In genomic region chr16:28192811-28193529, GRCh38 we compare ENCODE assay signal across 8 cellular contexts. TPM values are rescaled to one million over a fixed set of nuclear protein-coding genes. Genes with fewer than 3 reads are reported as not detected.
DNase-seq lines count a peak whose midpoint lies in the region; ATAC-seq, FAIRE-seq and TF ChIP-seq lines count a peak whose summit lies in the region.

No MANE protein-coding gene starts in this region.

- TF ChIP-seq CTCF in CD14-positive monocyte (IDR thresholded peaks at IDR 0.05) = no peak
- no peak for TF ChIP-seq CTCF in pancreas (IDR thresholded peaks at IDR 0.05)
- no peak for TF ChIP-seq CTCF in left ventricle myocardium inferior (IDR thresholded peaks at IDR 0.05; ENCODE audit: borderline replicate concordance)

- intact Hi-C loops in CD14-positive monocyte (cut with micrococcal nuclease) = no loop called here
- intact Hi-C loops in pancreas (cut with DNase I) = no loop called here
- intact Hi-C loops in left ventricle myocardium inferior (cut with micrococcal nuclease) = no loop called here

- H3K36me3 Mint-ChIP-seq in CD14-positive monocyte = peaks cover 31 to 50% of the 10 kb centered on the region in 2 donors

- DNase-seq in CD14-positive monocyte (ENCODE audit: low spot score) (no peak), NOMO-1 treated with dmso at 0.1 percent for 144 hours (lab: John Stamatoyannopoulos, UW; ENCODE audit: unreplicated experiment) (peak; percentile 19), activated T-helper 1 cell treated with Interleukin-2 at 50 U/mL for 16 hours (ENCODE audit: low read depth) (peak; percentile 50), pancreas (no peak), left ventricle myocardium inferior (no peak), GOT3 (lab: John Stamatoyannopoulos, UW) (no peak)
- DNase-seq in NK-92 treated with Interleukin-12 subunit alpha and Interleukin-12 subunit beta, amount 100 ng/mL, for 24 hours (lab: John Stamatoyannopoulos, UW) = no peak

- H3K4me1 ChIP-seq in pancreas = no peaks in the 10 kb centered on the region
- H3K4me1 ChIP-seq in left ventricle myocardium inferior = peaks cover 30% of the 10 kb centered on the region

- H3K36me3 ChIP-seq in pancreas (no peaks in the 10 kb centered on the region), left ventricle myocardium inferior (peaks cover 7% of the 10 kb centered on the region)

- FAIRE-seq in pancreas (lab: Jason Lieb, UNC) = no peak

- peaks cover 71% of the 10 kb centered on the region for H3K4me1 Mint-ChIP-seq in CD14-positive monocyte

- H3K4me3 ChIP-seq in pancreas (no peak overlapping the region), left ventricle myocardium inferior (no peak overlapping the region)

- H3K9me3 ChIP-seq in pancreas (no peaks in the 10 kb centered on the region), left ventricle myocardium inferior (replicated peaks) (no peaks in the 10 kb centered on the region)

- WGBS in pancreas, 2 donors = 84 to 87% methylated on average over 10 of the region's 10 CpGs

- H3K27me3 ChIP-seq in pancreas (no peaks in the 10 kb centered on the region), left ventricle myocardium inferior (ENCODE audit: low read depth) (no peaks in the 10 kb centered on the region)

- no peak overlapping the region for H3K4me3 Mint-ChIP-seq in CD14-positive monocyte

- peaks cover 0 to 3% (median 0%) of the 10 kb centered on the region in 3 donors for H3K27me3 Mint-ChIP-seq in CD14-positive monocyte (ENCODE audit: low read depth in 3 of 3)

- peak overlapping the region; percentile 59 to 91 (median 79) for H3K27ac Mint-ChIP-seq in CD14-positive monocyte

- peak overlapping the region in 1 of 4 donors; percentile 22 for H3K27ac ChIP-seq in pancreas
- H3K27ac ChIP-seq in left ventricle myocardium inferior (replicated peaks) = no peak overlapping the region

- H3K9me3 Mint-ChIP-seq in CD14-positive monocyte = peaks cover 0 to 2% (median 0%) of the 10 kb centered on the region in 7 donors

- ATAC-seq in GM21529 (IDR thresholded peaks at IDR 0.05; ENCODE audit: unreplicated experiment) (peak; percentile 60), pancreas (peak in 3 of 4 donors; percentile 26 to 41 (median 29))

RNA-seq across cellular contexts. Expression of gene XPO6, which starts 18.8 kb away (rescaled TPM):
- polyA plus RNA-seq in CD14-positive monocyte (10 to 100 TPM; 35.7 to 38.3 TPM), pancreas (10 to 100 TPM; 66.6 to 73.6 TPM)
- total RNA-seq in pancreas (10 to 100 TPM; 32.6 to 46.5 (median 36.4) TPM), left ventricle myocardium inferior (26.4 TPM)

Comparison
In these comparisons a context has a peak if more than half of its experiments do, and no peak if none do; other contexts are left out.
1. DNase-seq: peak in NOMO-1 treated with dmso at 0.1 percent for 144 hours (single experiment) and activated T-helper 1 cell treated with Interleukin-2 at 50 U/mL for 16 hours (single experiment); none in CD14-positive monocyte (single experiment), pancreas (0 of 6), left ventricle myocardium inferior (single experiment), GOT3 (single experiment) and NK-92 treated with Interleukin-12 subunit alpha and Interleukin-12 subunit beta, amount 100 ng/mL, for 24 hours (single experiment).